Comparison of ENCODE assay signal across 8 cellular contexts in genomic region chr17:8041249-8041928, GRCh38. TPM values are rescaled to one million over a fixed set of nuclear protein-coding genes. Genes with fewer than 3 reads are reported as not detected.
DNase-seq lines count a peak whose midpoint lies in the region; ATAC-seq, FAIRE-seq and TF ChIP-seq lines count a peak whose summit lies in the region.

No MANE protein-coding gene starts in this region.

- H3K27ac ChIP-seq in SU-DHL-6 (ENCODE audit: low read depth, low read length): no peak overlapping the region

- no peaks in the 10 kb centered on the region for H3K79me2 ChIP-seq in SU-DHL-6 (ENCODE audit: insufficient read depth, low read length)

- DNase-seq in KBM-7 (peak; percentile 73), cerebellum (ENCODE audit: low spot score) (peak; percentile 42), left colon (peak in 1 of 2 donors; percentile 34), NCI-H345 (lab: John Stamatoyannopoulos, UW) (no peak)
- DNase-seq in stimulated activated naive CD4-positive, alpha-beta T cell treated with Interleukin-2 at 50 U/mL for 16 hours (lab: John Stamatoyannopoulos, UW): peak; percentile 2

- no peaks in the 10 kb centered on the region for H3K27me3 ChIP-seq in SU-DHL-6 (ENCODE audit: low read length)

- intact Hi-C loops in left colon (cut with DNase I, micrococcal nuclease): no loop called here

- no peaks in the 10 kb centered on the region for H3F3A ChIP-seq in SU-DHL-6 (ENCODE audit: insufficient read depth)

- no peaks in the 10 kb centered on the region for H3K9me2 ChIP-seq in SU-DHL-6 (replicated peaks; ENCODE audit: insufficient read depth, low read length)

- TF ChIP-seq CTCF in SU-DHL-6 (IDR thresholded peaks at IDR 0.05; ENCODE audit: insufficient read depth, low read length, poor library complexity, severe bottlenecking): peak; percentile 30

- no peak overlapping the region for H2AFZ ChIP-seq in SU-DHL-6 (ENCODE audit: low read depth, low read length, severe bottlenecking)

- no peaks in the 10 kb centered on the region for H3K9me3 ChIP-seq in SU-DHL-6 (ENCODE audit: insufficient read depth, low read length)

- no peak overlapping the region for H3K4me2 ChIP-seq in SU-DHL-6 (ENCODE audit: low read depth, low read length, poor library complexity, severe bottlenecking)

- H3K36me3 ChIP-seq in SU-DHL-6 (ENCODE audit: low read length): no peaks in the 10 kb centered on the region

- H3K9ac ChIP-seq in SU-DHL-6 (ENCODE audit: low read length): no peak overlapping the region

- no peak overlapping the region for H3K4me3 ChIP-seq in SU-DHL-6 (ENCODE audit: insufficient read depth, low read length, poor library complexity, severe bottlenecking)

- ATAC-seq in left colon (peak; percentile 48), GM18519 (IDR thresholded peaks at IDR 0.05; ENCODE audit: low FRiP score, unreplicated experiment) (no peak)

- no peaks in the 10 kb centered on the region for H4K20me1 ChIP-seq in SU-DHL-6 (ENCODE audit: low read depth, low read length)

- FAIRE-seq in G401.6 (lab: Jason Lieb, UNC): peak; percentile 86

- in situ Hi-C loops in KBM-7 (cut with MboI; ENCODE audit: low pct_unique_long_range_greater_than_20kb, low sequenced_read_pairs): no loop called here

RNA-seq across cellular contexts. Expression of gene ALOX15B, which starts 2.5 kb away (rescaled TPM):
- total RNA-seq in cerebellum (not detected), left colon (1 to 10 TPM in 1 of 2 donors, under 1 TPM in 1; 0.55 to 2.5 TPM)

RNA-seq across cellular contexts. Expression of gene GUCY2D, which starts 39.0 kb away (rescaled TPM):
- total RNA-seq in cerebellum: not detected
- total RNA-seq in left colon: not detected

RNA-seq across cellular contexts. Expression of gene ALOX12B, which starts 46.1 kb away (rescaled TPM):
- total RNA-seq in cerebellum: not detected
- total RNA-seq in left colon: under 1 TPM in 1 of 2 donors, not detected in 1; 0.82 TPM
